ENCODE assay signal across 6 cellular contexts in the genomic region with DNA sequence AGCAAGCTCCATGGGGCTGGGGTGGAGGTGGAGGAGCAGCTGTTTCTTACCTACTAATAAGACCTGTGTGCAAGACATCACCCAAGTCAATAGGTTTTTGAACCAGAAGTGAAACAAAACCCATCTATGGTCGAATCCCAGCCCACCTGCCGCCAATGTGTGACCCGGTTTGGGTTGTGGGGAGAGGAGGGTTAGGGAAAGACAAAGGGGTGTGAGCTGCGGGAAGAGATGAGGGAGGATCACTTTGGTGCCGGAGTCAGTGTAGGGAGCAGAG. TPM values are rescaled to one million over a fixed set of nuclear protein-coding genes. Genes with fewer than 3 reads are reported as not detected.
DNase-seq lines count a peak whose midpoint lies in the region; ATAC-seq and TF ChIP-seq lines count a peak whose summit lies in the region.

No MANE protein-coding gene starts in this region.

- TF ChIP-seq CTCF in endodermal cell (conservative IDR thresholded peaks at IDR 0.05), result no peak

- peak overlapping the region; percentile 26 for H3K27ac ChIP-seq in endodermal cell (ENCODE audit: low read depth, low read length)

- H3K9ac ChIP-seq in endodermal cell (ENCODE audit: extremely low read depth, low read length, poor library complexity, severe bottlenecking), result peak overlapping the region; percentile 72

- intact Hi-C loops in activated CD4-positive, alpha-beta T cell treated with anti-CD3 and anti-CD28 coated beads, Interleukin-2, amount 10 ng/mL, durations not matched to agents 24 days and 14 days (cut with micrococcal nuclease), result loop anchor here (1.0 kb wide), 2 partner anchors 9 to 15 kb away; a partner anchor contains a TSS

- H3K36me3 ChIP-seq in endodermal cell (ENCODE audit: control insufficient read depth, insufficient read depth, low read length), result peaks cover 39% of the 10 kb centered on the region

- H3K36me3 Mint-ChIP-seq in activated CD4-positive, alpha-beta T cell treated with anti-CD3 and anti-CD28 coated beads, Interleukin-2, amount 10 ng/mL, durations not matched to agents 24 days and 14 days (ENCODE audit: low read depth), result peaks cover 41% of the 10 kb centered on the region
- peaks cover 31% of the 10 kb centered on the region for H3K36me3 Mint-ChIP-seq in endodermal cell (ENCODE audit: low read depth)
- H3K36me3 Mint-ChIP-seq in stimulated activated effector memory CD8-positive, alpha-beta T cell treated with anti-CD3 and anti-CD28 coated beads, Interleukin-12 subunit alpha, Interleukin-12 subunit beta, amount 100 ng/mL, for 72 hours, result peaks cover 99% of the 10 kb centered on the region

- peaks cover 20% of the 10 kb centered on the region for H3K4me1 Mint-ChIP-seq in activated CD4-positive, alpha-beta T cell treated with anti-CD3 and anti-CD28 coated beads, Interleukin-2, amount 10 ng/mL, durations not matched to agents 24 days and 14 days
- peaks cover 16% of the 10 kb centered on the region for H3K4me1 Mint-ChIP-seq in endodermal cell
- peaks cover 33% of the 10 kb centered on the region for H3K4me1 Mint-ChIP-seq in stimulated activated effector memory CD8-positive, alpha-beta T cell treated with anti-CD3 and anti-CD28 coated beads, Interleukin-12 subunit alpha, Interleukin-12 subunit beta, amount 100 ng/mL, for 72 hours

- H3K9me3 Mint-ChIP-seq in activated CD4-positive, alpha-beta T cell treated with anti-CD3 and anti-CD28 coated beads, Interleukin-2, amount 10 ng/mL, durations not matched to agents 24 days and 14 days, result no peaks in the 10 kb centered on the region
- no peaks in the 10 kb centered on the region for H3K9me3 Mint-ChIP-seq in endodermal cell
- no peaks in the 10 kb centered on the region for H3K9me3 Mint-ChIP-seq in stimulated activated effector memory CD8-positive, alpha-beta T cell treated with anti-CD3 and anti-CD28 coated beads, Interleukin-12 subunit alpha, Interleukin-12 subunit beta, amount 100 ng/mL, for 72 hours

- peak; percentile 82 for DNase-seq in activated CD4-positive, alpha-beta T cell treated with anti-CD3 and anti-CD28 coated beads, Interleukin-2, amount 10 ng/mL, durations not matched to agents 24 days and 14 days
- no peak for DNase-seq in activated CD4-positive, alpha-beta T cell treated with anti-CD3 and anti-CD28 coated beads for 1 hour
- DNase-seq in endodermal cell, result no peak
- no peak for DNase-seq in stimulated activated effector memory CD8-positive, alpha-beta T cell treated with anti-CD3 and anti-CD28 coated beads, Interleukin-12 subunit alpha, Interleukin-12 subunit beta, amount 100 ng/mL, for 72 hours (ENCODE audit: low spot score in 2 of 2)
- no peak for DNase-seq in mesenteric fat pad (ENCODE audit: low spot score)
- DNase-seq in NCI-H748 treated with DMSO at 0.1 percent for 48 hours (lab: John Stamatoyannopoulos, UW), result no peak

- WGBS in endodermal cell (ENCODE audit: insufficient coverage in 1 of 2, insufficient read length in 1 of 2), 2 experiments, result 16 to 29% methylated on average over 1 to 5 of the region's 5 CpGs

- H3K27me3 Mint-ChIP-seq in activated CD4-positive, alpha-beta T cell treated with anti-CD3 and anti-CD28 coated beads, Interleukin-2, amount 10 ng/mL, durations not matched to agents 24 days and 14 days, result no peaks in the 10 kb centered on the region
- no peaks in the 10 kb centered on the region for H3K27me3 Mint-ChIP-seq in endodermal cell (ENCODE audit: insufficient read depth)

- peak overlapping the region; percentile 90 for H3K4me3 ChIP-seq in endodermal cell (ENCODE audit: low read length)

- H3K27me3 ChIP-seq in endodermal cell (ENCODE audit: control insufficient read depth, insufficient read depth, low read length, poor library complexity, severe bottlenecking), result no peaks in the 10 kb centered on the region

- no peaks in the 10 kb centered on the region for H3K9me3 ChIP-seq in endodermal cell (ENCODE audit: control insufficient read depth, low read length)

- ATAC-seq in stimulated activated effector memory CD8-positive, alpha-beta T cell treated with anti-CD3 and anti-CD28 coated beads, Interleukin-12 subunit alpha, Interleukin-12 subunit beta, amount 100 ng/mL, for 72 hours, result no peak

- peaks cover 10% of the 10 kb centered on the region for H3K4me1 ChIP-seq in endodermal cell (ENCODE audit: control insufficient read depth, insufficient read depth, low read length)

- peak overlapping the region; percentile 97 for H3K4me3 Mint-ChIP-seq in activated CD4-positive, alpha-beta T cell treated with anti-CD3 and anti-CD28 coated beads, Interleukin-2, amount 10 ng/mL, durations not matched to agents 24 days and 14 days
- H3K4me3 Mint-ChIP-seq in endodermal cell, result peak overlapping the region; percentile 81
- peak overlapping the region; percentile 89 for H3K4me3 Mint-ChIP-seq in stimulated activated effector memory CD8-positive, alpha-beta T cell treated with anti-CD3 and anti-CD28 coated beads, Interleukin-12 subunit alpha, Interleukin-12 subunit beta, amount 100 ng/mL, for 72 hours

- peak overlapping the region; percentile 97 for H3K27ac Mint-ChIP-seq in activated CD4-positive, alpha-beta T cell treated with anti-CD3 and anti-CD28 coated beads, Interleukin-2, amount 10 ng/mL, durations not matched to agents 24 days and 14 days
- H3K27ac Mint-ChIP-seq in endodermal cell, result peak overlapping the region; percentile 95
- peak overlapping the region; percentile 92 for H3K27ac Mint-ChIP-seq in stimulated activated effector memory CD8-positive, alpha-beta T cell treated with anti-CD3 and anti-CD28 coated beads, Interleukin-12 subunit alpha, Interleukin-12 subunit beta, amount 100 ng/mL, for 72 hours

RNA-seq across cellular contexts. Expression of a gene that starts 0.6 kb away (rescaled TPM):
- total RNA-seq in activated CD4-positive, alpha-beta T cell treated with anti-CD3 and anti-CD28 coated beads, Interleukin-2, amount 10 ng/mL, durations not matched to agents 24 days and 14 days, result 21.9 and 23.9 TPM in 2 replicates
- 10 to 100 TPM; 60.4 to 81.7 TPM for total RNA-seq in endodermal cell
- 111 TPM for polyA plus RNA-seq in endodermal cell (2013, experiment 1 of 2)
- polyA plus RNA-seq in endodermal cell (2013, experiment 2 of 2), result 102 TPM
- 5.8 TPM for total RNA-seq in mesenteric fat pad

RNA-seq across cellular contexts. Expression of a gene that starts 8.9 kb away (rescaled TPM):
- 19.2 and 20.5 TPM in 2 replicates for total RNA-seq in activated CD4-positive, alpha-beta T cell treated with anti-CD3 and anti-CD28 coated beads, Interleukin-2, amount 10 ng/mL, durations not matched to agents 24 days and 14 days
- total RNA-seq in endodermal cell (1 to 10 TPM; 4.1 to 8.6 TPM), mesenteric fat pad (2.0 TPM)
- 11.8 TPM for polyA plus RNA-seq in endodermal cell (2013, experiment 1 of 2)
- polyA plus RNA-seq in endodermal cell (2013, experiment 2 of 2), result 12.8 TPM

RNA-seq across cellular contexts. Expression of a gene that starts 16.1 kb away (rescaled TPM):
- 56.1 and 61.2 TPM in 2 replicates for total RNA-seq in activated CD4-positive, alpha-beta T cell treated with anti-CD3 and anti-CD28 coated beads, Interleukin-2, amount 10 ng/mL, durations not matched to agents 24 days and 14 days
- total RNA-seq in endodermal cell (10 to 100 TPM; 16.5 to 18.7 TPM), mesenteric fat pad (21.3 TPM)
- polyA plus RNA-seq in endodermal cell (2013, experiment 1 of 2), result 22.7 TPM
- 24.9 TPM for polyA plus RNA-seq in endodermal cell (2013, experiment 2 of 2)

RNA-seq across cellular contexts. Expression of a gene that starts 36.1 kb away (rescaled TPM):
- 85.9 and 89.2 TPM in 2 replicates for total RNA-seq in activated CD4-positive, alpha-beta T cell treated with anti-CD3 and anti-CD28 coated beads, Interleukin-2, amount 10 ng/mL, durations not matched to agents 24 days and 14 days
- total RNA-seq in endodermal cell (10 to 100 TPM; 77.0 to 79.8 TPM), mesenteric fat pad (38.4 TPM)
- 41.2 TPM for polyA plus RNA-seq in endodermal cell (2013, experiment 1 of 2)
- 37.0 TPM for polyA plus RNA-seq in endodermal cell (2013, experiment 2 of 2)

RNA-seq across cellular contexts. Expression of a gene that starts 41.3 kb away (rescaled TPM):
- 44.2 and 45.5 TPM in 2 replicates for total RNA-seq in activated CD4-positive, alpha-beta T cell treated with anti-CD3 and anti-CD28 coated beads, Interleukin-2, amount 10 ng/mL, durations not matched to agents 24 days and 14 days
- total RNA-seq in endodermal cell (10 to 100 TPM; 53.2 to 62.9 TPM), mesenteric fat pad (7.3 TPM)
- 14.8 TPM for polyA plus RNA-seq in endodermal cell (2013, experiment 1 of 2)
- polyA plus RNA-seq in endodermal cell (2013, experiment 2 of 2), result 14.7 TPM
